ENCODE assay signal across 8 cellular contexts in the genomic region with DNA sequence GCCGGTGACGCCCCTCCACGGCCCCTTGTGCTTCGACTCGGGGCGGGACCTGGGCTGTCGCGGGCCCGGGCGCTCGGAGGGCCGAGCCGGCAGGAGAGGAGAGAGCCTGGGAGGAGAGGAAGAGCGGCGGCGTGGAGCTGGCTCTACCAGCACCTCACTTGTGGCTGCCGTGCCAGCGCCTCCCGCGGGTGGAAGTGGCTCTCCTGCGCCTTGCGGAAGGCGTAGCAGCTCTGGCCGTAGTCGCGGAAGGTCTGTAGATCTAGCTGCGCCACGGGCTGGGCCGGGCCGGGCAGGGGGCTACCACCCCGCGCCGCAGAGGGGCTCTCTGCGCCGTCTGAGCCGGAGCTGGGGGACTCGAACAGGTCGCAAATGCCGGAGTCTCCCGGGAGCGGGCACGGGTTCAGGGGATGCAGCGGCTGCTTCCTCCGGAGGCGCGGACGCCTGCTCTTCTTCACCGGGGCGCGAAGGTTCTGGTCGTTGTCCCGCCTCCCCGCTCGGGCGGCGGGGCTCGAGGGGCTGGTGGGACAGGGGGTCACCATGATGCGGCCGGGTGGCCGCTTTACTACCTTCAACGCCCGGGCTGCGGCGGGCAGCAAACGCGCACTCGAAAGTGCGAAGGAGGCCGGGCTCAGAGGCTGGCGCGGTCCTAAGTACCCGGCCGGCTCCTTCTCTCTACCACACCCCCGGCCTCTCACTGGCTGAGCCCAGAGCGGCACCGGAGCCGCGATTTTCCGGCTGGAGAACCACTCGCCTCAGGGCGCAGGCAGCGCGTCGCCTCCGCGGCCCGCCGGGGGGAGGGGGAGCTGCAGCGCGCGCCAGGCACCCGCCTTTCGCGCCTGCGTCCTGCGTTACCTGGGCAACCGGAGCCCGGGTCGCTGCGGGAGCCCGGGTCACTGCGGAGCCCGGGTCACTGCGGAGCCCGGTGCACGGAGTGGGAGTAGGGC. TPM values are rescaled to one million over a fixed set of nuclear protein-coding genes. Genes with fewer than 3 reads are reported as not detected.
DNase-seq lines count a peak whose midpoint lies in the region; ATAC-seq lines count a peak whose summit lies in the region.

A gene with protein sequence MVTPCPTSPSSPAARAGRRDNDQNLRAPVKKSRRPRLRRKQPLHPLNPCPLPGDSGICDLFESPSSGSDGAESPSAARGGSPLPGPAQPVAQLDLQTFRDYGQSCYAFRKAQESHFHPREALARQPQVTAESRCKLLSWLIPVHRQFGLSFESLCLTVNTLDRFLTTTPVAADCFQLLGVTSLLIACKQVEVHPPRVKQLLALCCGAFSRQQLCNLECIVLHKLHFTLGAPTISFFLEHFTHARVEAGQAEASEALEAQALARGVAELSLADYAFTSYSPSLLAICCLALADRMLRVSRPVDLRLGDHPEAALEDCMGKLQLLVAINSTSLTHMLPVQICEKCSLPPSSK (minus strand): TSS at position 624 of the 944 bp plus-strand sequence. CDS start 85 bp downstream, at position 539.

- H2AFZ ChIP-seq in ACC112 (ENCODE audit: low read length, unreplicated experiment) = peak within 1 kb of the TSS; percentile 86

- ATAC-seq in GM18868 (IDR thresholded peaks at IDR 0.05; ENCODE audit: unreplicated experiment) = peak; percentile 51
- ATAC-seq in HG03439 (IDR thresholded peaks at IDR 0.05; ENCODE audit: unreplicated experiment) = peak; percentile 60
- ATAC-seq in stimulated activated naive CD8-positive, alpha-beta T cell treated with anti-CD3 and anti-CD28 coated beads, Interleukin-15, Interleukin-2, amounts not matched to agents 100 U/mL and 50 U/mL, for 24 hours = peak; percentile 91

- H3K27me3 ChIP-seq in ACC112 (ENCODE audit: insufficient read depth, low read length) = peaks cover 59% of the 10 kb centered on the region

- CTCF ChIA-PET in activated CD4-positive, alpha-beta memory T cell treated with anti-CD3 and anti-CD28 coated beads for 36 hours (lab: Charles Lee) = interaction anchor here (1.2 to 3.4 kb wide), 3 partner anchors 8 to 172 kb away, joined by 3 to 22 read pairs (median 16); a partner anchor contains a TSS

- H3K36me3 ChIP-seq in ACC112 (ENCODE audit: insufficient read depth, low read length) = no peaks in the 10 kb centered on the region

- peaks cover 31% of the 10 kb centered on the region for H3K4me1 Mint-ChIP-seq in activated CD4-positive, alpha-beta memory T cell treated with anti-CD3 and anti-CD28 coated beads for 36 hours (ENCODE audit: low read depth)

- H3K9me3 Mint-ChIP-seq in activated CD4-positive, alpha-beta memory T cell treated with anti-CD3 and anti-CD28 coated beads for 36 hours = no peaks in the 10 kb centered on the region

- POLR2A ChIA-PET in activated CD4-positive, alpha-beta memory T cell treated with anti-CD3 and anti-CD28 coated beads for 36 hours (lab: Charles Lee) = interaction anchor here (1.0 to 1.9 kb wide), 2 partner anchors 10 to 13 kb away, joined by 3 to 4 read pairs; no protein-coding TSS in a partner anchor

- peaks cover 4% of the 10 kb centered on the region for H3K4me1 ChIP-seq in ACC112 (ENCODE audit: control insufficient read depth, insufficient read depth, low read length, unreplicated experiment)

- H3K27ac ChIP-seq in ACC112 (ENCODE audit: low read depth, low read length) = no peak within 1 kb of the TSS

- DNase-seq in NCI-H524 (lab: John Stamatoyannopoulos, UW) (peak; percentile 69 to 75), epidermal melanocyte (ENCODE audit: insufficient read length, low spot score) (peak; percentile 55), midbrain (lab: John Stamatoyannopoulos, UW) (peak; percentile 26)
- DNase-seq in activated CD4-positive, alpha-beta memory T cell treated with anti-CD3 and anti-CD28 coated beads for 36 hours = peak; percentile 71
- peak; percentile 70 for DNase-seq in stimulated activated naive CD8-positive, alpha-beta T cell treated with anti-CD3 and anti-CD28 coated beads, Interleukin-15, Interleukin-2, amounts not matched to agents 100 U/mL and 50 U/mL, for 24 hours

- H3K4me3 Mint-ChIP-seq in activated CD4-positive, alpha-beta memory T cell treated with anti-CD3 and anti-CD28 coated beads for 36 hours = peak within 1 kb of the TSS; percentile 74

- peaks cover 70% of the 10 kb centered on the region for H3K27me3 Mint-ChIP-seq in activated CD4-positive, alpha-beta memory T cell treated with anti-CD3 and anti-CD28 coated beads for 36 hours

- peak within 1 kb of the TSS; percentile 77 for H3K4me3 ChIP-seq in ACC112 (ENCODE audit: low read depth, low read length)

- no peaks in the 10 kb centered on the region for H3K79me2 ChIP-seq in ACC112 (ENCODE audit: control insufficient read depth, insufficient read depth, low read length, unreplicated experiment)

- H3K27ac Mint-ChIP-seq in activated CD4-positive, alpha-beta memory T cell treated with anti-CD3 and anti-CD28 coated beads for 36 hours = no peak within 1 kb of the TSS

- no peaks in the 10 kb centered on the region for H3K36me3 Mint-ChIP-seq in activated CD4-positive, alpha-beta memory T cell treated with anti-CD3 and anti-CD28 coated beads for 36 hours

- intact Hi-C loops in activated CD4-positive, alpha-beta memory T cell treated with anti-CD3 and anti-CD28 coated beads for 36 hours (cut with micrococcal nuclease) = loop anchor here (1.0 kb wide), 1 partner anchor 60 kb away; a partner anchor contains a TSS

RNA-seq across cellular contexts. Expression of the gene that starts here (rescaled TPM):
- total RNA-seq in activated CD4-positive, alpha-beta memory T cell treated with anti-CD3 and anti-CD28 coated beads for 36 hours = not detected

Comparison
In these comparisons a context has a peak if more than half of its experiments do, and no peak if none do; other contexts are left out.
1. Peak in DNase-seq in activated CD4-positive, alpha-beta memory T cell treated with anti-CD3 and anti-CD28 coated beads for 36 hours; RNA of the gene not detected or under 1 TPM.